In genomic region chr5:131534995-131535394, GRCh38 we compare ENCODE assay signal across 16 cellular contexts.
DNase-seq lines count a peak whose midpoint lies in the region; ATAC-seq and TF ChIP-seq lines count a peak whose summit lies in the region.
"Had no signal": no experiment of that assay in that cellular context is flagged by ENCODE, and none has a peak within 500 bp of the region (broad histone marks: within the 10 kb centered on the region; RNA-seq: fewer than 3 reads in every experiment).

No MANE protein-coding gene starts in this region.

- TF ChIP-seq CTCF in HEK293 (tag by site-specific recombination; IDR thresholded peaks at IDR 0.05) (no peak), natural killer cell (IDR thresholded peaks at IDR 0.05) (no peak), vagina (IDR thresholded peaks at IDR 0.05) (no peak)

- DNase-seq in activated CD4-positive, alpha-beta T cell treated with anti-CD3 and anti-CD28 coated beads, Interleukin-2, amount 10 ng/mL, durations not matched to agents 24 days and 14 days: no peak
- DNase-seq in activated CD4-positive, alpha-beta T cell treated with anti-CD3 and anti-CD28 coated beads, Interleukin-2, amount 50 U/mL, for 48 hours: no peak
- DNase-seq in activated naive CD8-positive, alpha-beta T cell treated with anti-CD3 and anti-CD28 coated beads, Interleukin-2, amount 10 ng/mL, durations not matched to agents 7 days and 5 days: no peak
- DNase-seq in natural killer cell: no peak
- DNase-seq in vagina (ENCODE audit: extremely low spot score in 2 of 2): no peak
- no peak for DNase-seq in HuH-7 (ENCODE audit: low spot score)
- DNase-seq in RKO (ENCODE audit: low spot score): no peak
- DNase-seq: ACHN, Caco-2, mammary epithelial cell, MM.1S, NCI-H2107, nucleus accumbens had no signal

- H3K4me1 ChIP-seq in HEK293 (ENCODE audit: control insufficient read depth, insufficient read depth, low read length) (peaks cover 43% of the 10 kb centered on the region), vagina (peaks cover 19% of the 10 kb centered on the region)

- no peaks in the 10 kb centered on the region for H3K9me3 ChIP-seq in HEK293 (ENCODE audit: control insufficient read depth, insufficient read depth, low read depth, low read length)
- H3K9me3 ChIP-seq in vagina: no peaks in the 10 kb centered on the region
- H3K9me3 ChIP-seq: Caco-2 had no signal

- intact Hi-C loops in activated CD4-positive, alpha-beta T cell treated with anti-CD3 and anti-CD28 coated beads, Interleukin-2, amount 10 ng/mL, durations not matched to agents 24 days and 14 days (cut with micrococcal nuclease): loop anchor here (5.0 to 10.0 kb wide), 4 partner anchors 48 to 567 kb away; partner anchors contain the start of gene RAPGEF6
- intact Hi-C loops in natural killer cell (cut with micrococcal nuclease): loop anchor here (5.0 kb wide), 1 partner anchor 102 kb away; the partner anchor contains the start of gene RAPGEF6
- intact Hi-C loops in vagina (cut with DNase I): no loop called here

- peaks cover 62% of the 10 kb centered on the region for H3K4me1 Mint-ChIP-seq in activated CD4-positive, alpha-beta T cell treated with anti-CD3 and anti-CD28 coated beads, Interleukin-2, amount 10 ng/mL, durations not matched to agents 24 days and 14 days
- H3K4me1 Mint-ChIP-seq in activated naive CD8-positive, alpha-beta T cell treated with anti-CD3 and anti-CD28 coated beads, Interleukin-2, amount 10 ng/mL, durations not matched to agents 7 days and 5 days: peaks cover 57% of the 10 kb centered on the region
- peaks cover 28 to 67% of the 10 kb centered on the region in 2 donors for H3K4me1 Mint-ChIP-seq in natural killer cell

- no peaks in the 10 kb centered on the region for H3K27me3 Mint-ChIP-seq in activated CD4-positive, alpha-beta T cell treated with anti-CD3 and anti-CD28 coated beads, Interleukin-2, amount 10 ng/mL, durations not matched to agents 24 days and 14 days
- H3K27me3 Mint-ChIP-seq in activated naive CD8-positive, alpha-beta T cell treated with anti-CD3 and anti-CD28 coated beads, Interleukin-2, amount 10 ng/mL, durations not matched to agents 7 days and 5 days: no peaks in the 10 kb centered on the region
- no peaks in the 10 kb centered on the region for H3K27me3 Mint-ChIP-seq in natural killer cell (ENCODE audit: low read depth in 2 of 2)

- H3K27ac ChIP-seq in HEK293 (ENCODE audit: extremely low read depth, low read depth, low read length) (no peak overlapping the region), vagina (no peak overlapping the region)

- H3K27ac Mint-ChIP-seq in activated CD4-positive, alpha-beta T cell treated with anti-CD3 and anti-CD28 coated beads, Interleukin-2, amount 10 ng/mL, durations not matched to agents 24 days and 14 days: no peak overlapping the region
- H3K27ac Mint-ChIP-seq in activated naive CD8-positive, alpha-beta T cell treated with anti-CD3 and anti-CD28 coated beads, Interleukin-2, amount 10 ng/mL, durations not matched to agents 7 days and 5 days: peak overlapping the region; percentile 2
- peak overlapping the region; percentile 35 to 41 for H3K27ac Mint-ChIP-seq in natural killer cell

- TF ChIP-seq POLR2A in vagina (IDR thresholded peaks at IDR 0.05): no peak

- H3K36me3 ChIP-seq in HEK293 (ENCODE audit: control insufficient read depth in 2 of 2, insufficient read depth in 1 of 2, low read length in 2 of 2) (no peaks in the 10 kb centered on the region), vagina (no peaks in the 10 kb centered on the region)

- peak overlapping the region; percentile 25 for H3K4me3 Mint-ChIP-seq in activated CD4-positive, alpha-beta T cell treated with anti-CD3 and anti-CD28 coated beads, Interleukin-2, amount 10 ng/mL, durations not matched to agents 24 days and 14 days
- no peak overlapping the region for H3K4me3 Mint-ChIP-seq in activated naive CD8-positive, alpha-beta T cell treated with anti-CD3 and anti-CD28 coated beads, Interleukin-2, amount 10 ng/mL, durations not matched to agents 7 days and 5 days
- no peak overlapping the region for H3K4me3 Mint-ChIP-seq in natural killer cell

- peaks cover 20% of the 10 kb centered on the region for H3K36me3 Mint-ChIP-seq in activated CD4-positive, alpha-beta T cell treated with anti-CD3 and anti-CD28 coated beads, Interleukin-2, amount 10 ng/mL, durations not matched to agents 24 days and 14 days (ENCODE audit: low read depth)
- H3K36me3 Mint-ChIP-seq in activated naive CD8-positive, alpha-beta T cell treated with anti-CD3 and anti-CD28 coated beads, Interleukin-2, amount 10 ng/mL, durations not matched to agents 7 days and 5 days: peaks cover 15% of the 10 kb centered on the region
- no peaks in the 10 kb centered on the region for H3K36me3 Mint-ChIP-seq in natural killer cell

- no peak for ATAC-seq in activated naive CD8-positive, alpha-beta T cell treated with anti-CD3 and anti-CD28 coated beads, Interleukin-2, amount 10 ng/mL, durations not matched to agents 7 days and 5 days (ENCODE audit: low read depth)
- ATAC-seq in natural killer cell: no peak
- ATAC-seq: activated CD4-positive, CD25-positive, alpha-beta regulatory T cell treated with anti-CD3 and anti-CD28 coated beads, Interleukin-2, amount 50 U/mL, for 24 hours; HCT116 had no signal

- CTCF ChIA-PET in HEK293 (lab: Yijun Ruan, JAX): interaction anchor here (0.6 to 1.6 kb wide), 4 partner anchors 11 to 475 kb away, joined by 3 to 4 read pairs (median 4); no protein-coding TSS in a partner anchor

- H3K27me3 ChIP-seq in vagina: no peaks in the 10 kb centered on the region

- H3K4me3 ChIP-seq in HEK293 (ENCODE audit: low read depth, low read length) (no peak overlapping the region), vagina (no peak overlapping the region)

- POLR2A ChIA-PET in HEK293 (lab: Yijun Ruan, JAX): no interaction called here
- POLR2A ChIA-PET in activated naive CD8-positive, alpha-beta T cell treated with anti-CD3 and anti-CD28 coated beads, Interleukin-2, amount 10 ng/mL, durations not matched to agents 7 days and 5 days (lab: Charles Lee): no interaction called here

- H3K9me3 Mint-ChIP-seq in activated CD4-positive, alpha-beta T cell treated with anti-CD3 and anti-CD28 coated beads, Interleukin-2, amount 10 ng/mL, durations not matched to agents 24 days and 14 days: no peaks in the 10 kb centered on the region
- no peaks in the 10 kb centered on the region for H3K9me3 Mint-ChIP-seq in activated naive CD8-positive, alpha-beta T cell treated with anti-CD3 and anti-CD28 coated beads, Interleukin-2, amount 10 ng/mL, durations not matched to agents 7 days and 5 days
- H3K9me3 Mint-ChIP-seq in natural killer cell: no peaks in the 10 kb centered on the region

TF ChIP-seq in HEK293, 187 proteins besides CTCF, POLR2A, EP300 and RAD21 (continues in another document):
- TF ChIP-seq FEZF1 (tag by site-specific recombination; IDR thresholded peaks at IDR 0.05) (no peak), ZNF239 (tag by site-specific recombination; IDR thresholded peaks at IDR 0.05) (no peak), ZBTB21 (tag by site-specific recombination; IDR thresholded peaks at IDR 0.05) (0 out of 2 replicates have a peak, but pooled peaks have one; percentile 29), KLF7 (tag by site-specific recombination; IDR thresholded peaks at IDR 0.05; ENCODE audit: borderline replicate concordance) (no peak), ZNF341 (tag by site-specific recombination; IDR thresholded peaks at IDR 0.05; ENCODE audit: low read depth) (no peak), PRDM10 (tag by site-specific recombination; IDR thresholded peaks at IDR 0.05) (0 out of 2 replicates have a peak, but pooled peaks have one; percentile 45), HOXC10 (CRISPR knock-in tag; IDR thresholded peaks at IDR 0.05) (no peak), ZBTB8A (tag by site-specific recombination; IDR thresholded peaks at IDR 0.05) (no peak), ZNF707 (tag by site-specific recombination; IDR thresholded peaks at IDR 0.05) (no peak), ZBTB17 (tag by site-specific recombination; IDR thresholded peaks at IDR 0.05) (peak; percentile 87), ZNF169 (tag by site-specific recombination; IDR thresholded peaks at IDR 0.05) (no peak), ZNF366 (tag by site-specific recombination; conservative IDR thresholded peaks at IDR 0.05) (peak; percentile 31; the same call in 1 of the 2 replicates)
